8 cellular contexts compared by ENCODE assay signal in genomic region chr22:29837780-29838598, GRCh38. TPM values are rescaled to one million over a fixed set of nuclear protein-coding genes. Genes with fewer than 3 reads are reported as not detected.
DNase-seq lines count a peak whose midpoint lies in the region; ATAC-seq and TF ChIP-seq lines count a peak whose summit lies in the region.

ASCC2 (minus strand) TSS chr22:29838274; CDS start chr22:29832325, 5,949 bp downstream.

- peak within 1 kb of the TSS; percentile 97 for H3K4me3 Mint-ChIP-seq in HFFc6

- H3K4me3 ChIP-seq in NB4 (ENCODE audit: low read depth, low read length): peak within 1 kb of the TSS; percentile 95
- peak within 1 kb of the TSS; percentile 92 for H3K4me3 ChIP-seq in SK-N-MC
- H3K4me3 ChIP-seq in gastroesophageal sphincter: peak within 1 kb of the TSS; percentile 67 to 97
- peak within 1 kb of the TSS; percentile 85 to 90 for H3K4me3 ChIP-seq in neutrophil (ENCODE audit: low read depth in 1 of 2, low read length in 1 of 2)

- no peaks in the 10 kb centered on the region for H3K9me3 ChIP-seq in SK-N-MC (ENCODE audit: low read depth, low read length)
- no peaks in the 10 kb centered on the region for H3K9me3 ChIP-seq in gastroesophageal sphincter
- H3K9me3 ChIP-seq in neutrophil: no peaks in the 10 kb centered on the region

- H3K27ac Mint-ChIP-seq in HFFc6: peak within 1 kb of the TSS; percentile 87

- peaks cover 51% of the 10 kb centered on the region for H3K4me1 Mint-ChIP-seq in HFFc6 (ENCODE audit: low read depth)

- H3K4me1 ChIP-seq in gastroesophageal sphincter: peaks cover 0 to 29% (median 5%) of the 10 kb centered on the region in 3 donors
- H3K4me1 ChIP-seq in neutrophil (ENCODE audit: control insufficient read depth in 1 of 2, insufficient read depth in 1 of 2, low read depth in 1 of 2, low read length in 1 of 2): peaks cover 42 to 43% of the 10 kb centered on the region in 2 experiments

- H3K36me3 ChIP-seq in SK-N-MC (ENCODE audit: insufficient read depth, low read length) (peaks cover 7% of the 10 kb centered on the region; the same call in 1 of the 2 replicates), gastroesophageal sphincter (peaks cover 0 to 11% of the 10 kb centered on the region in 2 donors), neutrophil (no peaks in the 10 kb centered on the region)

- no peak for TF ChIP-seq EP300 in gastroesophageal sphincter (IDR thresholded peaks at IDR 0.05)

- DNase-seq in GM04503 (ENCODE audit: low read depth): peak; percentile 67
- peak; percentile 92 for DNase-seq in HFFc6
- DNase-seq in NB4 (ENCODE audit: low read depth): peak; percentile 98
- DNase-seq in SK-N-MC (ENCODE audit: low read depth, low spot score): peak; percentile 86
- peak; percentile 100 for DNase-seq in activated naive CD4-positive, alpha-beta T cell treated with anti-CD3 and anti-CD28 coated beads, Interleukin-2, amount 50 U/mL, for 16 hours
- DNase-seq in substantia nigra (lab: John Stamatoyannopoulos, UW): peak; percentile 56 to 99 (median 92)

- H3K9me3 Mint-ChIP-seq in HFFc6: peaks cover 4% of the 10 kb centered on the region

- peaks cover 18% of the 10 kb centered on the region for H3K36me3 Mint-ChIP-seq in HFFc6 (ENCODE audit: low read depth)

- no peaks in the 10 kb centered on the region for H3K27me3 ChIP-seq in gastroesophageal sphincter
- H3K27me3 ChIP-seq in neutrophil: no peaks in the 10 kb centered on the region

- TF ChIP-seq POLR2A in NB4 (IDR thresholded peaks at IDR 0.05; ENCODE audit: extremely low read depth, insufficient read length) (peak; percentile 61), gastroesophageal sphincter (IDR thresholded peaks at IDR 0.05) (peak; percentile 67 to 73)

- TF ChIP-seq CTCF in HFFc6 (IDR thresholded peaks at IDR 0.05) (no peak), NB4 (IDR thresholded peaks at IDR 0.05; ENCODE audit: low read depth, low read length) (no peak), gastroesophageal sphincter (IDR thresholded peaks at IDR 0.05) (peak in 2 of 4 experiments; percentile 22 to 32), neutrophil (IDR thresholded peaks at IDR 0.05) (peak; percentile 70)

- peak; percentile 97 for ATAC-seq in gastroesophageal sphincter

- H3K27ac ChIP-seq in SK-N-MC: 0 out of 2 replicates have a peak within 1 kb of the TSS, but pooled peaks have one; percentile 20
- peak within 1 kb of the TSS; percentile 54 to 83 (median 76) for H3K27ac ChIP-seq in gastroesophageal sphincter
- peak within 1 kb of the TSS; percentile 91 for H3K27ac ChIP-seq in neutrophil
- peak within 1 kb of the TSS; percentile 74 for H3K27ac ChIP-seq in substantia nigra (ENCODE audit: low read depth, low read length, poor library complexity, severe bottlenecking)

- WGBS in gastroesophageal sphincter (ENCODE audit: low coverage in 1 of 2), 2 donors: 0% methylated on average over 8 of the region's 53 CpGs

- peak within 1 kb of the TSS; percentile 87 for H3K9ac ChIP-seq in SK-N-MC (ENCODE audit: insufficient read length)

- H3K27me3 Mint-ChIP-seq in HFFc6 (ENCODE audit: insufficient read depth): peaks cover 1% of the 10 kb centered on the region

RNA-seq across cellular contexts. Expression of gene ASCC2, which starts in this region (rescaled TPM):
- total RNA-seq in HFFc6 (2021; fragmentation: NEBNext Ultra II Directional; extraction: Animal tissue kit (Norgen Biotek cat#: 25700)): 10 to 100 TPM; 60.1 to 73.6 (median 66.4) TPM
- total RNA-seq in gastroesophageal sphincter: 10 to 100 TPM; 19.6 to 35.8 (median 28.5) TPM

Comparison
In these comparisons a context has a peak if more than half of its experiments do, and no peak if none do; other contexts are left out.
1. Peak in every context shown above with its lines: DNase-seq, ATAC-seq, H3K4me3 ChIP-seq and H3K27ac ChIP-seq.
2. H3K27ac ChIP-seq: peak in every context shown above with its lines; median percentile 91 in neutrophil; 76 in gastroesophageal sphincter; 74 in substantia nigra; 20 in SK-N-MC.